Comparison of ENCODE assay signal across 9 cellular contexts in the genomic region with DNA sequence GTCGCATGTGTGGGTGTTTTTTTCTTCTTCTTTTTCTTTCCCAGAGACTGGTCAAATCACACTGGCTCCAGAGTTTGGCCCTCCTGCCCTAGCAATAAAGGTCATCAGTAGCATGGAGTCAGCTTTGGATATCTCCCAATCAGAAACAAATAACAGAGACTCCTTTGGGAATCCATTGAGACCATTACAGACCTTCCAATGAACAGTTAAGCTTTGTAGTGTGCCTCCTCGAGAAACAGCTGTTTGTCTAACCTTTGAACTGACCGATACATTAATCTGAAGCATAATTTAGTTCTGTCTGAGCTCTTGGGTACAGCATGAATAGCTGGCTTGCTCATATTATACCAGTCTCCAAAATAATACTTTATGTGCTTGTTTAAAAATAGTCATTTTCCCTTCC.
"Had no signal": no experiment of that assay in that cellular context is flagged by ENCODE, and none has a peak within 500 bp of the region (broad histone marks: within the 10 kb centered on the region; RNA-seq: fewer than 3 reads in every experiment).

No MANE protein-coding gene starts in this region.

- H3K36me3 ChIP-seq: HAP-1 had no signal

- H3K4me1 ChIP-seq: HAP-1 had no signal

- H3K4me3 ChIP-seq: GM23248, HAP-1, K562 had no signal

- H3K9me3 ChIP-seq: HAP-1 had no signal

- H3K27ac ChIP-seq: GM23248 had no signal

- DNase-seq: GM23248, GOT3, H7, HFFc6, IMR-90, KG1 had no signal

- ATAC-seq: HCT116, K562 had no signal
